ENCODE assay signal across 8 cellular contexts in the genomic region with DNA sequence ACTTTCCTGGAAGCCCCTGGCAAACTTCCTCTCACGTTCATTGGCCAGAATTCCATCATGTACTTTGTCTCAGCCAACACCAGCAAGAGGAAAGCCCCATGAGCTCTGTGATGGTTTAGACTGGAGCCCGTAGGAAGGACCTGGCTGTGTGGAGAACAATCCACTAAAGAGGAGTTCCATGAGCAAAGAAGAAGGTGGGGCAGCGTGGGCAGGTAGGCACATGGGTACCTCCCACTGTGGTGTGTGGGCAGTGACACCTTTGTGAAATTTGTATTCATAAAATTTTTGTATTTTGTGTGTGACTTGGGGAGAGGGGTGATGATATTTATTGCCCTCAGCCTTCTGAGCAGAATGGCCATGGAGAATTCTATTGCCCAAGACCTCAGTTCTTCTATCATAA.
"Had no signal": no experiment of that assay in that cellular context is flagged by ENCODE, and none has a peak within 500 bp of the region (broad histone marks: within the 10 kb centered on the region; RNA-seq: fewer than 3 reads in every experiment).

No MANE protein-coding gene starts in this region.

- ATAC-seq: GM12878 had no signal

- DNase-seq: GDM1, GF-D8 had no signal

- H3K4me3 ChIP-seq: GM12878 had no signal

- FAIRE-seq: G401.6, GM12878, GM12891, GM12892, GM18507, GM19239 had no signal
